In genomic region chr20:57450931-57451330, GRCh38 we compare ENCODE assay signal across 9 cellular contexts. TPM values are rescaled to one million over a fixed set of nuclear protein-coding genes. Genes with fewer than 3 reads are reported as not detected.
DNase-seq lines count a peak whose midpoint lies in the region; ATAC-seq and TF ChIP-seq lines count a peak whose summit lies in the region.
"Had no signal": no experiment of that assay in that cellular context is flagged by ENCODE, and none has a peak within 500 bp of the region (broad histone marks: within the 10 kb centered on the region; RNA-seq: fewer than 3 reads in every experiment).

No MANE protein-coding gene starts in this region.

- peaks cover 33% of the 10 kb centered on the region for H3K4me1 ChIP-seq in cardiac muscle cell (ENCODE audit: low read depth)
- no peaks in the 10 kb centered on the region for H3K4me1 ChIP-seq in HAP-1

- CTCF ChIA-PET in RWPE1 (lab: Yijun Ruan, JAX), result no interaction called here

- peak overlapping the region; percentile 71 for H3K27ac ChIP-seq in cardiac muscle cell
- H3K27ac ChIP-seq in RWPE1, result no peak overlapping the region

- ATAC-seq in Right ventricle myocardium superior (ENCODE audit: poor library complexity), result no peak
- ATAC-seq in HG03064 (IDR thresholded peaks at IDR 0.05; ENCODE audit: low read depth, unreplicated experiment), result peak; percentile 29
- no peak for ATAC-seq in activated naive CD8-positive, alpha-beta T cell treated with anti-CD3 and anti-CD28 coated beads, Interleukin-2, amount 10 ng/mL, durations not matched to agents 7 days and 5 days (ENCODE audit: low read depth)
- peak; percentile 22 for ATAC-seq in stimulated activated naive CD8-positive, alpha-beta T cell treated with anti-CD3 and anti-CD28 coated beads, Interleukin-15, amount 100 ng/mL, for 72 hours

- H3K27me3 ChIP-seq in cardiac muscle cell, result no peaks in the 10 kb centered on the region
- peaks cover 8% of the 10 kb centered on the region for H3K27me3 ChIP-seq in HAP-1 (ENCODE audit: low read depth)

- peaks cover 31% of the 10 kb centered on the region for H3K4me1 Mint-ChIP-seq in activated naive CD8-positive, alpha-beta T cell treated with anti-CD3 and anti-CD28 coated beads, Interleukin-2, amount 10 ng/mL, durations not matched to agents 7 days and 5 days
- H3K4me1 Mint-ChIP-seq in stimulated activated naive CD8-positive, alpha-beta T cell treated with anti-CD3 and anti-CD28 coated beads, Interleukin-15, amount 100 ng/mL, for 72 hours, result peaks cover 33% of the 10 kb centered on the region
- no peaks in the 10 kb centered on the region for H3K4me1 Mint-ChIP-seq in progenitor cell of endocrine pancreas (ENCODE audit: low read depth)

- H3K27ac Mint-ChIP-seq in activated naive CD8-positive, alpha-beta T cell treated with anti-CD3 and anti-CD28 coated beads, Interleukin-2, amount 10 ng/mL, durations not matched to agents 7 days and 5 days, result peak overlapping the region; percentile 70
- no peak overlapping the region for H3K27ac Mint-ChIP-seq in stimulated activated naive CD8-positive, alpha-beta T cell treated with anti-CD3 and anti-CD28 coated beads, Interleukin-15, amount 100 ng/mL, for 72 hours
- no peak overlapping the region for H3K27ac Mint-ChIP-seq in progenitor cell of endocrine pancreas

- H3K27me3 Mint-ChIP-seq in activated naive CD8-positive, alpha-beta T cell treated with anti-CD3 and anti-CD28 coated beads, Interleukin-2, amount 10 ng/mL, durations not matched to agents 7 days and 5 days, result peaks cover 15% of the 10 kb centered on the region
- H3K27me3 Mint-ChIP-seq in stimulated activated naive CD8-positive, alpha-beta T cell treated with anti-CD3 and anti-CD28 coated beads, Interleukin-15, amount 100 ng/mL, for 72 hours, result no peaks in the 10 kb centered on the region
- peaks cover 23% of the 10 kb centered on the region for H3K27me3 Mint-ChIP-seq in progenitor cell of endocrine pancreas

- POLR2A ChIA-PET in activated naive CD8-positive, alpha-beta T cell treated with anti-CD3 and anti-CD28 coated beads, Interleukin-2, amount 10 ng/mL, durations not matched to agents 7 days and 5 days (lab: Charles Lee), result interaction anchor here (1.0 to 1.7 kb wide), 3 partner anchors 22 to 58 kb away, joined by 4 to 7 read pairs (median 5); no protein-coding TSS in a partner anchor
- POLR2A ChIA-PET in RWPE1 (lab: Yijun Ruan, JAX; ENCODE audit: low non-redundant PET), result no interaction called here

- no peak overlapping the region for H3K4me3 ChIP-seq in cardiac muscle cell
- H3K4me3 ChIP-seq in HAP-1, result no peak overlapping the region

- H3K36me3 ChIP-seq in cardiac muscle cell, result no peaks in the 10 kb centered on the region
- no peaks in the 10 kb centered on the region for H3K36me3 ChIP-seq in HAP-1 (replicated peaks)

- no peak for TF ChIP-seq CTCF in cardiac muscle cell (IDR thresholded peaks at IDR 0.05; ENCODE audit: low read depth, low read length)
- TF ChIP-seq CTCF in RWPE1 (conservative IDR thresholded peaks at IDR 0.05; ENCODE audit: low read depth), result no peak
- TF ChIP-seq CTCF in progenitor cell of endocrine pancreas (IDR thresholded peaks at IDR 0.05; ENCODE audit: unreplicated experiment), result no peak

- DNase-seq in cardiac muscle cell (ENCODE audit: low read depth in 1 of 2, low spot score in 1 of 2) (no peak), Right ventricle myocardium superior (no peak), HAP-1 (ENCODE audit: low spot score in 2 of 2) (no peak), RWPE1 (ENCODE audit: low spot score) (no peak), progenitor cell of endocrine pancreas (ENCODE audit: low spot score, unreplicated experiment) (no peak)
- DNase-seq in activated naive CD8-positive, alpha-beta T cell treated with anti-CD3 and anti-CD28 coated beads, Interleukin-2, amount 10 ng/mL, durations not matched to agents 7 days and 5 days, result no peak
- DNase-seq in stimulated activated naive CD8-positive, alpha-beta T cell treated with anti-CD3 and anti-CD28 coated beads, Interleukin-15, amount 100 ng/mL, for 72 hours, result no peak
- DNase-seq: activated naive CD4-positive, alpha-beta T cell treated with anti-CD3 and anti-CD28 coated beads, Interleukin-2, amount 50 U/mL, for 16 hours had no signal

- no peaks in the 10 kb centered on the region for H3K9me3 ChIP-seq in cardiac muscle cell (ENCODE audit: low read depth)
- no peaks in the 10 kb centered on the region for H3K9me3 ChIP-seq in HAP-1

- peak overlapping the region; percentile 50 for H3K4me3 Mint-ChIP-seq in activated naive CD8-positive, alpha-beta T cell treated with anti-CD3 and anti-CD28 coated beads, Interleukin-2, amount 10 ng/mL, durations not matched to agents 7 days and 5 days
- peak overlapping the region in 1 of 2 donors; percentile 69 for H3K4me3 Mint-ChIP-seq in stimulated activated naive CD8-positive, alpha-beta T cell treated with anti-CD3 and anti-CD28 coated beads, Interleukin-15, amount 100 ng/mL, for 72 hours
- no peak overlapping the region for H3K4me3 Mint-ChIP-seq in progenitor cell of endocrine pancreas (ENCODE audit: low read depth)

- in situ Hi-C loops in HAP-1 (cut with MboI; ENCODE audit: low sequenced_read_pairs), result no loop called here

- intact Hi-C loops in Right ventricle myocardium superior (cut with DNase I), result no loop called here

- no peaks in the 10 kb centered on the region for H3K36me3 Mint-ChIP-seq in activated naive CD8-positive, alpha-beta T cell treated with anti-CD3 and anti-CD28 coated beads, Interleukin-2, amount 10 ng/mL, durations not matched to agents 7 days and 5 days
- H3K36me3 Mint-ChIP-seq in progenitor cell of endocrine pancreas (ENCODE audit: insufficient read depth), result no peaks in the 10 kb centered on the region

- H3K9me3 Mint-ChIP-seq in activated naive CD8-positive, alpha-beta T cell treated with anti-CD3 and anti-CD28 coated beads, Interleukin-2, amount 10 ng/mL, durations not matched to agents 7 days and 5 days, result no peaks in the 10 kb centered on the region
- H3K9me3 Mint-ChIP-seq in stimulated activated naive CD8-positive, alpha-beta T cell treated with anti-CD3 and anti-CD28 coated beads, Interleukin-15, amount 100 ng/mL, for 72 hours, result no peaks in the 10 kb centered on the region
- no peaks in the 10 kb centered on the region for H3K9me3 Mint-ChIP-seq in progenitor cell of endocrine pancreas (ENCODE audit: low read depth)

RNA-seq across cellular contexts. Expression of gene RBM38, which starts 59.7 kb away (rescaled TPM):
- total RNA-seq in cardiac muscle cell, result 420 and 625 TPM in 2 replicates
- polyA plus RNA-seq in cardiac muscle cell, result 404 and 626 TPM in 2 replicates
- total RNA-seq in Right ventricle myocardium superior, result 91.5 TPM
- 10 to 100 TPM; 60.9 to 62.8 TPM for total RNA-seq in activated naive CD8-positive, alpha-beta T cell treated with anti-CD3 and anti-CD28 coated beads, Interleukin-2, amount 10 ng/mL, durations not matched to agents 7 days and 5 days
- total RNA-seq in progenitor cell of endocrine pancreas, result 21.0 and 24.1 TPM in 2 replicates

Comparison
In these comparisons a context has a peak if more than half of its experiments do, and no peak if none do; other contexts are left out.
1. ATAC-seq: peak in HG03064 (single experiment) and stimulated activated naive CD8-positive, alpha-beta T cell treated with anti-CD3 and anti-CD28 coated beads, Interleukin-15, amount 100 ng/mL, for 72 hours (single experiment); none in Right ventricle myocardium superior (single experiment) and activated naive CD8-positive, alpha-beta T cell treated with anti-CD3 and anti-CD28 coated beads, Interleukin-2, amount 10 ng/mL, durations not matched to agents 7 days and 5 days (single experiment).